Comparison of ENCODE assay signal across 7 cellular contexts in genomic region chr11:130315354-130315970, GRCh38. TPM values are rescaled to one million over a fixed set of nuclear protein-coding genes. Genes with fewer than 3 reads are reported as not detected.
DNase-seq lines count a peak whose midpoint lies in the region; ATAC-seq and TF ChIP-seq lines count a peak whose summit lies in the region.

No MANE protein-coding gene starts in this region.

- H2BK120ac ChIP-seq in mesendoderm (ENCODE audit: low read depth, low read length), result no peak overlapping the region

- H3K27ac ChIP-seq in coronary artery (peak overlapping the region; percentile 88 to 95), mesendoderm (ENCODE audit: low read depth, low read length) (no peak overlapping the region)

- H3K79me2 ChIP-seq in mesendoderm (ENCODE audit: control insufficient read depth, insufficient read depth, low read length), result peaks cover 21% of the 10 kb centered on the region

- H2BK5ac ChIP-seq in mesendoderm (ENCODE audit: low read length), result no peak overlapping the region

- no peaks in the 10 kb centered on the region for H3K36me3 ChIP-seq in mesendoderm (ENCODE audit: control insufficient read depth, insufficient read depth, low read length)

- H3K4me2 ChIP-seq in mesendoderm (ENCODE audit: low read length), result peak overlapping the region; percentile 34

- DNase-seq in activated CD4-positive, alpha-beta T cell treated with anti-CD3 and anti-CD28 coated beads for 24 hours (ENCODE audit: low read depth in 2 of 2), result peak; percentile 22 to 26
- DNase-seq in coronary artery (ENCODE audit: low spot score), result peak; percentile 73
- peak; percentile 63 for DNase-seq in mesendoderm
- DNase-seq in stimulated activated CD8-positive, alpha-beta memory T cell treated with anti-CD3 and anti-CD28 coated beads, Interleukin-4, amount 100 ng/mL, for 48 hours, result peak; percentile 64
- DNase-seq in HuH-7 (ENCODE audit: low spot score), result no peak

- H3K9ac ChIP-seq in mesendoderm (ENCODE audit: low read length), result peak overlapping the region; percentile 49

- no peak overlapping the region for H3K23ac ChIP-seq in mesendoderm (ENCODE audit: low read length)

- no peak overlapping the region for H2BK15ac ChIP-seq in mesendoderm (replicated peaks; ENCODE audit: low read depth)

- WGBS in mesendoderm (ENCODE audit: extremely low coverage, insufficient coverage, low lambda C conversion rate), result no CpG with 5 or more reads among the region's 38 CpGs

- no peak overlapping the region for H3K18ac ChIP-seq in mesendoderm (ENCODE audit: low read length)

- peak; percentile 37 for ATAC-seq in GM19035 (IDR thresholded peaks at IDR 0.05; ENCODE audit: unreplicated experiment)
- ATAC-seq in HG03342 (IDR thresholded peaks at IDR 0.05; ENCODE audit: unreplicated experiment), result peak; percentile 48

- peaks cover 4% of the 10 kb centered on the region for H3K4me1 ChIP-seq in mesendoderm (ENCODE audit: control insufficient read depth, low read depth, low read length)

- peak overlapping the region; percentile 71 for H3K56ac ChIP-seq in mesendoderm (ENCODE audit: low read length)

- peak overlapping the region; percentile 98 for H3K4me3 ChIP-seq in coronary artery
- H3K4me3 ChIP-seq in mesendoderm (ENCODE audit: low read length), result no peak overlapping the region

- H4K8ac ChIP-seq in mesendoderm (ENCODE audit: low read depth, low read length), result peak overlapping the region; percentile 17

- H3K79me1 ChIP-seq in mesendoderm (ENCODE audit: low read length), result no peaks in the 10 kb centered on the region

- H3K27me3 ChIP-seq in mesendoderm (ENCODE audit: insufficient read depth, low read length, poor library complexity), result no peaks in the 10 kb centered on the region

- no peak overlapping the region for H3K4ac ChIP-seq in mesendoderm (ENCODE audit: low read depth, low read length)

- no peak overlapping the region for H2AK5ac ChIP-seq in mesendoderm (ENCODE audit: low read length)

- no peak for TF ChIP-seq CTCF in coronary artery (IDR thresholded peaks at IDR 0.05)

- no peak overlapping the region for H4K5ac ChIP-seq in mesendoderm (ENCODE audit: low read length)

RNA-seq across cellular contexts. Expression of gene ZBTB44, which starts 0.7 kb away (rescaled TPM):
- polyA plus RNA-seq in mesendoderm (2013, experiment 1 of 2), result 27.3 TPM
- 28.1 TPM for polyA plus RNA-seq in mesendoderm (2013, experiment 2 of 2)
